Comparison of ENCODE assay signal across 8 cellular contexts in the genomic region with DNA sequence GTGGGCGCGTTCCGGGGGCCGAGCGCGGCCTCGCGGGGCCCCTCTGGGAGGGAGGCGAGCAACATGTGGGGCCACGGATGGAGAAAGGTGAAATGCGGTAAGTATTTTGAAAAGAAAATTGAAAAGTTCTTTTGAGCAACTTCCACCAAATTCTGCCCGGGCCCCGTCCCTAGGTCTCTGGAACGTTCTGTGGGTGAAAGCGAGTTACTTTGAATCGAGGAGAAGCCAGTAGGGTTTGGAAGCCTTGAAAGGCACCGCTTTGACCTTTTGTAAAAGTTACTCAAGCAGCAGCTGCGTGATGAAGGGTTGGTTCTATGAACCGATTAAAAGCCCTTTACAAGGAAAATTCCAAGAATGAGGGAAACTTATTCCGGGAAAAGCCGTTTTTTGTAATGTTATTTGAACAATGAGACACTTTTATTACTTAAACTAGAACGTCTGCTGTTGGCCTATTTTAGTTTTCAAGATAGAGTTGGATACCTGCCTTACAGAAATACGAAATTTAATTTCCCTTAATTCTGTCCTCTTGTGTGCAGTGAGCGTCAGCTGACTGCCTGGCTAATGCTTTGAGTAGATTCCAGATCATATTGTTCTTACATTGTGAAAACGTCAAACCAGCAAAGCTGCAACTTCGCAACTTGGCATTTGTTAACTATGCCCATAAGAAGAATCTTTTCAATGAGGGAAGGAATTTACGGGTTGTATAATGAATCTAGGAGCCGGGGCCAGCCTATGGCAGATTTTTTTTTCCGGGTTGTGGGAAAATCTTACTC. TPM values are rescaled to one million over a fixed set of nuclear protein-coding genes. Genes with fewer than 3 reads are reported as not detected.
DNase-seq lines count a peak whose midpoint lies in the region; ATAC-seq and TF ChIP-seq lines count a peak whose summit lies in the region.

No MANE protein-coding gene starts in this region.

- peaks cover 4% of the 10 kb centered on the region for H3K36me3 Mint-ChIP-seq in T-helper 17 cell (ENCODE audit: low read depth)

- H3K4me3 ChIP-seq in esophagus squamous epithelium: peak overlapping the region; percentile 71 to 84 (median 82)

- ATAC-seq in HG02642 (IDR thresholded peaks at IDR 0.05; ENCODE audit: poor library complexity, unreplicated experiment): peak; percentile 9
- no peak for ATAC-seq in T-helper 17 cell
- no peak for ATAC-seq in HG03439 (IDR thresholded peaks at IDR 0.05; ENCODE audit: unreplicated experiment)
- ATAC-seq in GM19351 (IDR thresholded peaks at IDR 0.05; ENCODE audit: unreplicated experiment): no peak

- intact Hi-C loops in esophagus squamous epithelium (cut with DNase I): no loop called here

- peak in 1 of 4 donors; percentile 22 for TF ChIP-seq POLR2A in esophagus squamous epithelium (IDR thresholded peaks at IDR 0.05)

- DNase-seq in DMS79 treated with DMSO at 0.1 percent for 48 hours (lab: John Stamatoyannopoulos, UW) (peak; percentile 36), T-helper 17 cell (no peak), esophagus squamous epithelium (lab: John Stamatoyannopoulos, UW) (no peak), myocyte (ENCODE audit: low read depth) (peak; percentile 26)
- no peak for DNase-seq in activated effector memory CD4-positive, alpha-beta T cell treated with anti-CD3 and anti-CD28 coated beads, Interleukin-2, amount 50 U/mL, for 16 hours

- H3K36me3 ChIP-seq in esophagus squamous epithelium: no peaks in the 10 kb centered on the region

- H3K4me1 Mint-ChIP-seq in T-helper 17 cell: peaks cover 24% of the 10 kb centered on the region

- peak overlapping the region; percentile 93 to 96 (median 96) for H3K27ac ChIP-seq in esophagus squamous epithelium

- WGBS in esophagus squamous epithelium, 2 donors: 0 to 1% methylated on average over 29 of the region's 29 CpGs

- H3K4me3 Mint-ChIP-seq in T-helper 17 cell: peak overlapping the region; percentile 99

- peaks cover 2% of the 10 kb centered on the region for H3K27me3 Mint-ChIP-seq in T-helper 17 cell

- peak overlapping the region; percentile 96 for H3K27ac Mint-ChIP-seq in T-helper 17 cell

- H3K27me3 ChIP-seq in esophagus squamous epithelium: no peaks in the 10 kb centered on the region

- no peaks in the 10 kb centered on the region for H3K9me3 ChIP-seq in T-helper 17 cell (ENCODE audit: control insufficient read depth, low read length, poor library complexity, severe bottlenecking)
- no peaks in the 10 kb centered on the region for H3K9me3 ChIP-seq in esophagus squamous epithelium

- no peak for TF ChIP-seq CTCF in esophagus squamous epithelium (IDR thresholded peaks at IDR 0.05)

- peaks cover 0 to 45% (median 28%) of the 10 kb centered on the region in 3 donors for H3K4me1 ChIP-seq in esophagus squamous epithelium

RNA-seq across cellular contexts. Expression of gene LARP4, which starts 0.9 kb away (rescaled TPM):
- total RNA-seq in T-helper 17 cell (10 to 100 TPM; 22.3 to 33.8 TPM), esophagus squamous epithelium (10 to 100 TPM; 22.7 to 36.0 (median 29.6) TPM), myocyte (46.5 and 49.8 TPM in 2 replicates)
- 14.6 TPM for polyA plus RNA-seq in myocyte (2012)

RNA-seq across cellular contexts. Expression of gene FAM186A, which starts 5.2 kb away (rescaled TPM):
- total RNA-seq in T-helper 17 cell (not detected), esophagus squamous epithelium (not detected), myocyte (not detected in 2 replicates)
- polyA plus RNA-seq in myocyte (2012): 0.45 TPM

Comparison
In these comparisons a context has a peak if more than half of its experiments do, and no peak if none do; other contexts are left out.
1. DNase-seq: peak in DMS79 treated with DMSO at 0.1 percent for 48 hours (single experiment) and myocyte (single experiment); none in T-helper 17 cell (0 of 3), esophagus squamous epithelium (single experiment) and activated effector memory CD4-positive, alpha-beta T cell treated with anti-CD3 and anti-CD28 coated beads, Interleukin-2, amount 50 U/mL, for 16 hours (single experiment).